Comparison of ENCODE assay signal across 1 cellular context in genomic region chr9:107368696-107369095, GRCh38.
A peak's percentile ranks its signal among the peaks of the same experiment; 100 is the strongest.
TF ChIP-seq lines count a peak whose summit lies in the region.

No MANE protein-coding gene starts in this region.

TF ChIP-seq in liver, 16 proteins besides CTCF, POLR2A, EP300 and RAD21 (continued from another document):
- TF ChIP-seq REST (IDR thresholded peaks at IDR 0.05): no peak
- no peak for TF ChIP-seq TAF1 (conservative IDR thresholded peaks at IDR 0.05)
- TF ChIP-seq ZBTB33 (IDR thresholded peaks at IDR 0.05): no peak
- TF ChIP-seq RXRA (IDR thresholded peaks at IDR 0.05): peak; percentile 73 to 81
- peak; percentile 79 for TF ChIP-seq HNF4G (IDR thresholded peaks at IDR 0.05)
- TF ChIP-seq MAX (IDR thresholded peaks at IDR 0.05): peak; percentile 33
- peak; percentile 82 for TF ChIP-seq SP1 (IDR thresholded peaks at IDR 0.05)
